Comparison of ENCODE assay signal across 1 cellular context in the genomic region with DNA sequence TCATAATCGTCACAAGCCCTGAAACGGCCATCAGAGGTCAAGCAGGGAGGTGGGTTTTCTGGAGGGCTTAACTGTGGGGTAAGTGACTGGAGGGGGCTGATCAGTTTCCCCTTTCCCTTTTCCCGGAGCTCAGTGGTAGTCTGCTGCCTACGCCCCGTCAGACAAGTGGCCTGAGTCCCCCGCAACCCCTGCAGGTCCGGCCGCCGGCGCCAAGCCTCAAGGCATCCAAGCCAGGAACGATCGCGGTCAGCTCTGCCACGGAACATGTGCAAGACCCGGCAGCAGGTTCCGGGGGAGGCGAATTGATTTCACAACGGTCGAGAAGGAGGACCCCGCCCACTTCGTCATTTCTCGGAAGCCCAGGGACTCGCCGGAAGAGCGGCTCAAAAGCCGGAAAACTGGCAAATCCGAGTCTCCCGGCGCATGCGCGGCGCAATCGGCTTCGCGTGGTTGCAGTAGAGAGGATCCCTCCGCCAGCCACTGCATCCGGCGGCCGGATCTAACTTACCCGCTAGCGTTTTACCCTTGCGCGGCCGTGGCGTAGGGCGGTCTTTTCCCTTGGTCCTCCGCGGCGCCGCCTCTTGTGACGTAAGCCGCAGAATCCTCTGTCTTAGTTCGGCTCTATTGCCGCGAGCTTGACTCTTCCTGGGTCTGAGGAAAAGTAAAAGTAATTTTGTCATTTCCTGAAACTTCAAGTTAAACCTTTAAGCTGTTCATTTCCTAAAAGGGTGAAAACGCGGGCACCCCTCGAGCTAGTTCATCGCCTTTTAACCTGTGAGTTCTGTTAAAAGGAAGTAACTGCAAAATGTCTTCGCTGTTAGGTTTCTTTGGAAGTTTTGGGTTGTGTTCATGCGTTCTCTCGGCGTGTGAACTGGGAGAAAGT.
TF ChIP-seq lines count a peak whose summit lies in the region.

No MANE protein-coding gene starts in this region.

TF ChIP-seq in HepG2, 621 proteins besides CTCF, POLR2A, EP300 and RAD21 (continued from another document and continues in another):
- TF ChIP-seq TRIM24 (CRISPR knock-in tag; IDR thresholded peaks at IDR 0.05) (0 out of 2 replicates have a peak, but pooled peaks have one; percentile 39), TP53 (CRISPR knock-in tag; conservative IDR thresholded peaks at IDR 0.05) (0 out of 2 replicates have a peak, but pooled peaks have one; percentile 71), ATF3 (CRISPR knock-in tag; IDR thresholded peaks at IDR 0.05) (peak; percentile 42; the same call in 1 of the 2 replicates), RBM22 (optimal IDR thresholded peaks at IDR 0.05; ENCODE audit: low read length) (no peak), ZNF710 (CRISPR knock-in tag; IDR thresholded peaks at IDR 0.05; ENCODE audit: borderline replicate concordance) (peak; percentile 83), ZNF879 (CRISPR knock-in tag; IDR thresholded peaks at IDR 0.05) (peak; percentile 44; the same call in 1 of the 2 replicates), ZNF180 (CRISPR knock-in tag; IDR thresholded peaks at IDR 0.05; ENCODE audit: borderline replicate concordance, low read depth) (0 out of 2 replicates have a peak, but pooled peaks have one; percentile 78), SMARCC2 (IDR thresholded peaks at IDR 0.05) (no peak), SOX13 (IDR thresholded peaks at IDR 0.05) (peak; percentile 38; the same call in 1 of the 2 replicates), SOX13 (CRISPR knock-in tag; conservative IDR thresholded peaks at IDR 0.05 in 1 of 2, IDR thresholded peaks at IDR 0.05 in 1 of 2) (peak in 1 of 2 experiments; percentile 70; a peak in 2 of 4 replicates), SRSF1 (optimal IDR thresholded peaks at IDR 0.05; ENCODE audit: low read depth, low read length) (no peak), ZNF839 (CRISPR knock-in tag; IDR thresholded peaks at IDR 0.05; ENCODE audit: borderline replicate concordance) (peak; percentile 96), ZNF619 (CRISPR knock-in tag; IDR thresholded peaks at IDR 0.05) (peak; percentile 97), ZNF124 (CRISPR knock-in tag; IDR thresholded peaks at IDR 0.05) (peak; percentile 84; the same call in 1 of the 2 replicates), JUND (CRISPR knock-in tag; IDR thresholded peaks at IDR 0.05) (no peak; the same call in 1 of the 2 replicates), SCMH1 (CRISPR knock-in tag; IDR thresholded peaks at IDR 0.05; ENCODE audit: borderline replicate concordance) (no peak), ZSCAN30 (CRISPR knock-in tag; IDR thresholded peaks at IDR 0.05) (peak; percentile 93; the same call in 1 of the 2 replicates), ZNF576 (CRISPR knock-in tag; IDR thresholded peaks at IDR 0.05) (no peak; the same call in 1 of the 2 replicates), SMARCE1 (IDR thresholded peaks at IDR 0.05; ENCODE audit: borderline replicate concordance) (no peak), NKX3-1 (CRISPR knock-in tag; IDR thresholded peaks at IDR 0.05) (peak; percentile 71), ZNF761 (CRISPR knock-in tag; conservative IDR thresholded peaks at IDR 0.05) (peak; percentile 83; the same call in 1 of the 2 replicates), ZNF430 (CRISPR knock-in tag; IDR thresholded peaks at IDR 0.05) (peak; percentile 96), ZFP82 (CRISPR knock-in tag; IDR thresholded peaks at IDR 0.05; ENCODE audit: borderline replicate concordance) (0 out of 2 replicates have a peak, but pooled peaks have one; percentile 63), ZNF34 (CRISPR knock-in tag; IDR thresholded peaks at IDR 0.05; ENCODE audit: borderline replicate concordance) (0 out of 2 replicates have a peak, but pooled peaks have one; percentile 96), THAP7 (CRISPR knock-in tag; IDR thresholded peaks at IDR 0.05) (no peak; the same call in 1 of the 2 replicates), ZSCAN31 (CRISPR knock-in tag; IDR thresholded peaks at IDR 0.05; ENCODE audit: low read depth) (peak; percentile 94), NFKBIZ (CRISPR knock-in tag; IDR thresholded peaks at IDR 0.05) (peak; percentile 95; the same call in 1 of the 2 replicates), PAF1 (CRISPR knock-in tag; IDR thresholded peaks at IDR 0.05) (no peak), ZNF205 (CRISPR knock-in tag; IDR thresholded peaks at IDR 0.05) (peak; percentile 84), KLF16 (CRISPR knock-in tag; IDR thresholded peaks at IDR 0.05) (peak in 1 of 2 experiments; percentile 99; a peak in 2 of 4 replicates), BRD4 (CRISPR knock-in tag; IDR thresholded peaks at IDR 0.05) (peak; percentile 97), ZNF7 (CRISPR knock-in tag; IDR thresholded peaks at IDR 0.05) (no peak), ZNF768 (CRISPR knock-in tag; IDR thresholded peaks at IDR 0.05) (peak; percentile 66), ZNF567 (CRISPR knock-in tag; IDR thresholded peaks at IDR 0.05; ENCODE audit: borderline replicate concordance) (0 out of 2 replicates have a peak, but pooled peaks have one; percentile 44), PREB (CRISPR knock-in tag; IDR thresholded peaks at IDR 0.05) (0 out of 2 replicates have a peak, but pooled peaks have one; percentile 38), ZNF672 (CRISPR knock-in tag; IDR thresholded peaks at IDR 0.05) (0 out of 2 replicates have a peak, but pooled peaks have one; percentile 36)
- TF ChIP-seq, protein P1, sequence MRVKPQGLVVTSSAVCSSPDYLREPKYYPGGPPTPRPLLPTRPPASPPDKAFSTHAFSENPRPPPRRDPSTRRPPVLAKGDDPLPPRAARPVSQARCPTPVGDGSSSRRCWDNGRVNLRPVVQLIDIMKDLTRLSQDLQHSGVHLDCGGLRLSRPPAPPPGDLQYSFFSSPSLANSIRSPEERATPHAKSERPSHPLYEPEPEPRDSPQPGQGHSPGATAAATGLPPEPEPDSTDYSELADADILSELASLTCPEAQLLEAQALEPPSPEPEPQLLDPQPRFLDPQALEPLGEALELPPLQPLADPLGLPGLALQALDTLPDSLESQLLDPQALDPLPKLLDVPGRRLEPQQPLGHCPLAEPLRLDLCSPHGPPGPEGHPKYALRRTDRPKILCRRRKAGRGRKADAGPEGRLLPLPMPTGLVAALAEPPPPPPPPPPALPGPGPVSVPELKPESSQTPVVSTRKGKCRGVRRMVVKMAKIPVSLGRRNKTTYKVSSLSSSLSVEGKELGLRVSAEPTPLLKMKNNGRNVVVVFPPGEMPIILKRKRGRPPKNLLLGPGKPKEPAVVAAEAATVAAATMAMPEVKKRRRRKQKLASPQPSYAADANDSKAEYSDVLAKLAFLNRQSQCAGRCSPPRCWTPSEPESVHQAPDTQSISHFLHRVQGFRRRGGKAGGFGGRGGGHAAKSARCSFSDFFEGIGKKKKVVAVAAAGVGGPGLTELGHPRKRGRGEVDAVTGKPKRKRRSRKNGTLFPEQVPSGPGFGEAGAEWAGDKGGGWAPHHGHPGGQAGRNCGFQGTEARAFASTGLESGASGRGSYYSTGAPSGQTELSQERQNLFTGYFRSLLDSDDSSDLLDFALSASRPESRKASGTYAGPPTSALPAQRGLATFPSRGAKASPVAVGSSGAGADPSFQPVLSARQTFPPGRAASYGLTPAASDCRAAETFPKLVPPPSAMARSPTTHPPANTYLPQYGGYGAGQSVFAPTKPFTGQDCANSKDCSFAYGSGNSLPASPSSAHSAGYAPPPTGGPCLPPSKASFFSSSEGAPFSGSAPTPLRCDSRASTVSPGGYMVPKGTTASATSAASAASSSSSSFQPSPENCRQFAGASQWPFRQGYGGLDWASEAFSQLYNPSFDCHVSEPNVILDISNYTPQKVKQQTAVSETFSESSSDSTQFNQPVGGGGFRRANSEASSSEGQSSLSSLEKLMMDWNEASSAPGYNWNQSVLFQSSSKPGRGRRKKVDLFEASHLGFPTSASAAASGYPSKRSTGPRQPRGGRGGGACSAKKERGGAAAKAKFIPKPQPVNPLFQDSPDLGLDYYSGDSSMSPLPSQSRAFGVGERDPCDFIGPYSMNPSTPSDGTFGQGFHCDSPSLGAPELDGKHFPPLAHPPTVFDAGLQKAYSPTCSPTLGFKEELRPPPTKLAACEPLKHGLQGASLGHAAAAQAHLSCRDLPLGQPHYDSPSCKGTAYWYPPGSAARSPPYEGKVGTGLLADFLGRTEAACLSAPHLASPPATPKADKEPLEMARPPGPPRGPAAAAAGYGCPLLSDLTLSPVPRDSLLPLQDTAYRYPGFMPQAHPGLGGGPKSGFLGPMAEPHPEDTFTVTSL (CRISPR knock-in tag; IDR thresholded peaks at IDR 0.05; ENCODE audit: borderline replicate concordance), result peak; percentile 43; the same call in 1 of the 2 replicates
- TF ChIP-seq, protein P2, sequence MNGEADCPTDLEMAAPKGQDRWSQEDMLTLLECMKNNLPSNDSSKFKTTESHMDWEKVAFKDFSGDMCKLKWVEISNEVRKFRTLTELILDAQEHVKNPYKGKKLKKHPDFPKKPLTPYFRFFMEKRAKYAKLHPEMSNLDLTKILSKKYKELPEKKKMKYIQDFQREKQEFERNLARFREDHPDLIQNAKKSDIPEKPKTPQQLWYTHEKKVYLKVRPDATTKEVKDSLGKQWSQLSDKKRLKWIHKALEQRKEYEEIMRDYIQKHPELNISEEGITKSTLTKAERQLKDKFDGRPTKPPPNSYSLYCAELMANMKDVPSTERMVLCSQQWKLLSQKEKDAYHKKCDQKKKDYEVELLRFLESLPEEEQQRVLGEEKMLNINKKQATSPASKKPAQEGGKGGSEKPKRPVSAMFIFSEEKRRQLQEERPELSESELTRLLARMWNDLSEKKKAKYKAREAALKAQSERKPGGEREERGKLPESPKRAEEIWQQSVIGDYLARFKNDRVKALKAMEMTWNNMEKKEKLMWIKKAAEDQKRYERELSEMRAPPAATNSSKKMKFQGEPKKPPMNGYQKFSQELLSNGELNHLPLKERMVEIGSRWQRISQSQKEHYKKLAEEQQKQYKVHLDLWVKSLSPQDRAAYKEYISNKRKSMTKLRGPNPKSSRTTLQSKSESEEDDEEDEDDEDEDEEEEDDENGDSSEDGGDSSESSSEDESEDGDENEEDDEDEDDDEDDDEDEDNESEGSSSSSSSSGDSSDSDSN (CRISPR knock-in tag; IDR thresholded peaks at IDR 0.05), result peak; percentile 99
- TF ChIP-seq, protein P3, sequence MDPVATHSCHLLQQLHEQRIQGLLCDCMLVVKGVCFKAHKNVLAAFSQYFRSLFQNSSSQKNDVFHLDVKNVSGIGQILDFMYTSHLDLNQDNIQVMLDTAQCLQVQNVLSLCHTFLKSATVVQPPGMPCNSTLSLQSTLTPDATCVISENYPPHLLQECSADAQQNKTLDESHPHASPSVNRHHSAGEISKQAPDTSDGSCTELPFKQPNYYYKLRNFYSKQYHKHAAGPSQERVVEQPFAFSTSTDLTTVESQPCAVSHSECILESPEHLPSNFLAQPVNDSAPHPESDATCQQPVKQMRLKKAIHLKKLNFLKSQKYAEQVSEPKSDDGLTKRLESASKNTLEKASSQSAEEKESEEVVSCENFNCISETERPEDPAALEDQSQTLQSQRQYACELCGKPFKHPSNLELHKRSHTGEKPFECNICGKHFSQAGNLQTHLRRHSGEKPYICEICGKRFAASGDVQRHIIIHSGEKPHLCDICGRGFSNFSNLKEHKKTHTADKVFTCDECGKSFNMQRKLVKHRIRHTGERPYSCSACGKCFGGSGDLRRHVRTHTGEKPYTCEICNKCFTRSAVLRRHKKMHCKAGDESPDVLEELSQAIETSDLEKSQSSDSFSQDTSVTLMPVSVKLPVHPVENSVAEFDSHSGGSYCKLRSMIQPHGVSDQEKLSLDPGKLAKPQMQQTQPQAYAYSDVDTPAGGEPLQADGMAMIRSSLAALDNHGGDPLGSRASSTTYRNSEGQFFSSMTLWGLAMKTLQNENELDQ (CRISPR knock-in tag; IDR thresholded peaks at IDR 0.05; ENCODE audit: borderline replicate concordance), result no peak
